ENCODE assay signal across 8 cellular contexts in the genomic region with DNA sequence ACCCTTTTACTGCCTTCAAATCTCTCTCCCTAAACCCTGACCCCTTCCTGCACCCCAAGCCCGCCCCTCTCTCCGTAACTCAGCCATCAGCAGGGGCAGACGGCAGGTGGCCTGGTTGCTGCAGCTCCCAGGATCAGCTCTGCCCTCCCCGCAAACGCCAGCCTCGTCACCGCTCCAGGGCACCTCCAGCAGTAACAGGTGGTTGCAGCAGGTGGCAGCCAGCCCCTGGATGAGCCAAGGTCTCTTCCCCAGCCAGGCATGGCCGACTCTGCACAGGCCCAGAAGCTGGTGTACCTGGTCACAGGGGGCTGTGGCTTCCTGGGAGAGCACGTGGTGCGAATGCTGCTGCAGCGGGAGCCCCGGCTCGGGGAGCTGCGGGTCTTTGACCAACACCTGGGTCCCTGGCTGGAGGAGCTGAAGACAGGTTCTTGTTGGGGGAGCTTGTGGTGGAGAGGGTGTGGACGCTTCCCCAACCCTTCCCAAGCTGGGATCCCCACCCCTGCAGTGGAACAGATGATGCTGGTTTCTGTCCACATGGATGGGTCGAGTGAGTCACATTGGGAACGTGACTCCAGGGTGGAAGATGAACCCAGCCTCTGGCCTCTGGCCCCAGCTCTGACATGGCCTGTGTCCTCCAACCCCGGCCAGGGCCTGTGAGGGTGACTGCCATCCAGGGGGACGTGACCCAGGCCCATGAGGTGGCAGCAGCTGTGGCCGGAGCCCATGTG. TPM values are rescaled to one million over a fixed set of nuclear protein-coding genes. Genes with fewer than 3 reads are reported as not detected.
DNase-seq lines count a peak whose midpoint lies in the region; ATAC-seq, FAIRE-seq and TF ChIP-seq lines count a peak whose summit lies in the region.

No MANE protein-coding gene starts in this region.

- peaks cover 5% of the 10 kb centered on the region for H3K36me3 ChIP-seq in rectal smooth muscle tissue (ENCODE audit: control insufficient read depth, insufficient read depth, low read length)

- H3K27ac ChIP-seq in RWPE1 (peak overlapping the region; percentile 71), foreskin keratinocyte (no peak overlapping the region), rectal smooth muscle tissue (ENCODE audit: low read depth, low read length) (peak overlapping the region; percentile 47)

- TF ChIP-seq CTCF in RWPE1 (conservative IDR thresholded peaks at IDR 0.05; ENCODE audit: low read depth) (no peak), foreskin keratinocyte (conservative IDR thresholded peaks at IDR 0.05) (peak; percentile 53)

- ATAC-seq in stimulated activated naive CD8-positive, alpha-beta T cell treated with anti-CD3 and anti-CD28 coated beads, Interleukin-15, amount 100 ng/mL, for 72 hours = peak; percentile 29
- no peak for ATAC-seq in stimulated activated naive CD8-positive, alpha-beta T cell treated with anti-CD3 and anti-CD28 coated beads, Interleukin-15, Interleukin-2, amounts not matched to agents 100 U/mL and 50 U/mL, for 24 hours
- ATAC-seq in foreskin keratinocyte (peak; percentile 80), HG03175 (IDR thresholded peaks at IDR 0.05; ENCODE audit: unreplicated experiment) (no peak)
- ATAC-seq in activated CD4-positive, CD25-positive, alpha-beta regulatory T cell treated with anti-CD3 and anti-CD28 coated beads, Interleukin-2, amount 50 U/mL, for 24 hours = no peak

- H3K9ac ChIP-seq in rectal smooth muscle tissue (ENCODE audit: low read length) = peak overlapping the region; percentile 60

- no peak for FAIRE-seq in GM19239 (lab: Jason Lieb, UNC)

- peaks cover 24% of the 10 kb centered on the region for H3K4me1 Mint-ChIP-seq in stimulated activated naive CD8-positive, alpha-beta T cell treated with anti-CD3 and anti-CD28 coated beads, Interleukin-15, amount 100 ng/mL, for 72 hours

- H3K4me3 Mint-ChIP-seq in stimulated activated naive CD8-positive, alpha-beta T cell treated with anti-CD3 and anti-CD28 coated beads, Interleukin-15, amount 100 ng/mL, for 72 hours = peak overlapping the region in 1 of 2 donors; percentile 48

- H3K4me1 ChIP-seq in foreskin keratinocyte (no peaks in the 10 kb centered on the region), rectal smooth muscle tissue (ENCODE audit: control insufficient read depth, insufficient read depth, low read length) (peaks cover 5% of the 10 kb centered on the region)

- no peak overlapping the region for H3K27ac Mint-ChIP-seq in stimulated activated naive CD8-positive, alpha-beta T cell treated with anti-CD3 and anti-CD28 coated beads, Interleukin-15, amount 100 ng/mL, for 72 hours

- POLR2A ChIA-PET in RWPE1 (lab: Yijun Ruan, JAX; ENCODE audit: low non-redundant PET) = no interaction called here

- H3K27me3 Mint-ChIP-seq in stimulated activated naive CD8-positive, alpha-beta T cell treated with anti-CD3 and anti-CD28 coated beads, Interleukin-15, amount 100 ng/mL, for 72 hours = no peaks in the 10 kb centered on the region

- CTCF ChIA-PET in RWPE1 (lab: Yijun Ruan, JAX) = interaction anchor here (0.5 to 2.7 kb wide), 41 partner anchors 8 to 883 kb away, joined by 3 to 23 read pairs (median 5); partner anchors contain the start of genes FUS, PRSS53, PRSS8 and STX4

- no peaks in the 10 kb centered on the region for H3K27me3 ChIP-seq in foreskin keratinocyte
- no peaks in the 10 kb centered on the region for H3K27me3 ChIP-seq in rectal smooth muscle tissue (ENCODE audit: control insufficient read depth, insufficient read depth, low read length)

- no peaks in the 10 kb centered on the region for H3K9me3 Mint-ChIP-seq in stimulated activated naive CD8-positive, alpha-beta T cell treated with anti-CD3 and anti-CD28 coated beads, Interleukin-15, amount 100 ng/mL, for 72 hours

- H3K4me3 ChIP-seq in rectal smooth muscle tissue (ENCODE audit: low read length) = peak overlapping the region; percentile 78

- DNase-seq in stimulated activated naive CD8-positive, alpha-beta T cell treated with anti-CD3 and anti-CD28 coated beads, Interleukin-15, amount 100 ng/mL, for 72 hours = no peak
- DNase-seq in stimulated activated naive CD8-positive, alpha-beta T cell treated with anti-CD3 and anti-CD28 coated beads, Interleukin-15, Interleukin-2, amounts not matched to agents 100 U/mL and 50 U/mL, for 24 hours = no peak
- DNase-seq in RWPE1 (ENCODE audit: low spot score) (peak; percentile 68), foreskin keratinocyte (peak in 1 of 2 donors; percentile 42), GM19239 (ENCODE audit: insufficient read length, low spot score) (no peak)

RNA-seq across cellular contexts. Expression of gene HSD3B7, which starts 0.6 kb away (rescaled TPM):
- 3.0 and 3.1 TPM in 2 replicates for total RNA-seq in foreskin keratinocyte
- polyA plus RNA-seq in foreskin keratinocyte = 2.9 and 3.0 TPM in 2 replicates

RNA-seq across cellular contexts. Expression of gene STX1B, which starts 24.9 kb away (rescaled TPM):
- 0.39 and 0.61 TPM in 2 replicates for total RNA-seq in foreskin keratinocyte
- polyA plus RNA-seq in foreskin keratinocyte = 0.27 and 0.29 TPM in 2 replicates

RNA-seq across cellular contexts. Expression of gene SETD1A, which starts 28.0 kb away (rescaled TPM):
- 6.7 and 7.1 TPM in 2 replicates for total RNA-seq in foreskin keratinocyte
- 6.0 and 6.4 TPM in 2 replicates for polyA plus RNA-seq in foreskin keratinocyte

RNA-seq across cellular contexts. Expression of gene ORAI3, which starts 36.7 kb away (rescaled TPM):
- 8.4 and 9.0 TPM in 2 replicates for total RNA-seq in foreskin keratinocyte
- polyA plus RNA-seq in foreskin keratinocyte = 9.1 and 9.2 TPM in 2 replicates

RNA-seq across cellular contexts. Expression of gene STX4, which starts 47.8 kb away (rescaled TPM):
- 38.7 TPM in 2 replicates for total RNA-seq in foreskin keratinocyte
- 59.7 and 61.2 TPM in 2 replicates for polyA plus RNA-seq in foreskin keratinocyte

Comparison
In these comparisons a context has a peak if more than half of its experiments do, and no peak if none do; other contexts are left out.
1. ATAC-seq: peak in stimulated activated naive CD8-positive, alpha-beta T cell treated with anti-CD3 and anti-CD28 coated beads, Interleukin-15, amount 100 ng/mL, for 72 hours (single experiment) and foreskin keratinocyte (single experiment); none in stimulated activated naive CD8-positive, alpha-beta T cell treated with anti-CD3 and anti-CD28 coated beads, Interleukin-15, Interleukin-2, amounts not matched to agents 100 U/mL and 50 U/mL, for 24 hours (single experiment), activated CD4-positive, CD25-positive, alpha-beta regulatory T cell treated with anti-CD3 and anti-CD28 coated beads, Interleukin-2, amount 50 U/mL, for 24 hours (0 of 2) and HG03175 (single experiment).